In the genomic region with DNA sequence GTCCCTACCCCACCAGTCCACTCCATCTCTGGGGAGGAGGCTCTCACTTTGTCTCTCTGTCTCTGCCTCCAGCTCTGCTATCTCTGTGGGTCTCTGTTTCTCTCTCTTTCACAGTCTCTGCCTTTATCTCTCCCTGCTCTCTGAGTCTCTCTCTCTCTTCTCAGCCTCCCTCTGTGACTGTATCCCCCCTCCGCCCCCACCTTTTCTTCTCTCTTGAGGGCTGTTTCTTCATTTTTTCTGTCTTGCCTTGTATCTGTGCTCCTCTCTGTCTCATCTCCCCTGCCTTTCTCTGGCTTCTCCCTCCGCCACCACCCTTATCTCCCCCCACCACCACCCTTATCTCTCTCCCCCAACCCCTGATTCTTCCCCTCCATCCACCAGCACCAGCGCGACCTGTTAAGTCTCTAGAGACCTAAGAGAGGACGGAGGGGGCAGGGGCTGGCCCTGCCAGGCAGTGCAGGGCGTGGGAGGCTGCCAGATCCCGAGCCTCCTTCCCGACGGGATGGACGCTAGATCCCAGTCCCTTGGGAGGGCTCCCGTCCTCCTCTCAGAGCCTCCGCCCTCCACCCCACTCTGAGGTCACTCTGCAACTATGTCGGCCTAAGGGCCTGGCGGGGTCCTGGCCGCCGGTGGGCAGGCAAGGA, we compare ENCODE assay signal across 10 cellular contexts. TPM values are rescaled to one million over a fixed set of nuclear protein-coding genes. Genes with fewer than 3 reads are reported as not detected.
DNase-seq lines count a peak whose midpoint lies in the region; TF ChIP-seq lines count a peak whose summit lies in the region.
"Had no signal": no experiment of that assay in that cellular context is flagged by ENCODE, and none has a peak within 500 bp of the region (broad histone marks: within the 10 kb centered on the region; RNA-seq: fewer than 3 reads in every experiment).

No MANE protein-coding gene starts in this region.

- DNase-seq in ACHN (peak; percentile 57), OCI-M2 (lab: John Stamatoyannopoulos, UW; ENCODE audit: unreplicated experiment) (peak; percentile 81), epithelial cell of proximal tubule (ENCODE audit: low read depth) (no peak), NCI-H2171 (lab: John Stamatoyannopoulos, UW) (no peak), DMS 273 (lab: John Stamatoyannopoulos, UW; ENCODE audit: unreplicated experiment) (no peak), NCI-H1694 treated with DMSO at 0.1 percent for 48 hours (lab: John Stamatoyannopoulos, UW) (no peak), foreskin melanocyte (no peak)
- DNase-seq: DND-41 had no signal

- no peak for TF ChIP-seq CTCF in epithelial cell of proximal tubule (conservative IDR thresholded peaks at IDR 0.05; ENCODE audit: low read depth, low read length)

- H3K9me3 ChIP-seq in muscle layer of colon (ENCODE audit: low read length), result no peaks in the 10 kb centered on the region

- in situ Hi-C loops in ACHN (cut with HindIII; ENCODE audit: low pct_ligation_motif_present, low pct_unique_long_range_greater_than_20kb, low sequenced_read_pairs), result no loop called here

- peak overlapping the region; percentile 96 for H3K9ac ChIP-seq in muscle layer of colon (ENCODE audit: low read length)

- H3K36me3 ChIP-seq in muscle layer of colon (ENCODE audit: insufficient read depth, low read length), result peaks cover 14% of the 10 kb centered on the region

- H3K4me3 ChIP-seq in epithelial cell of proximal tubule (ENCODE audit: low read depth, low read length) (peak overlapping the region; percentile 85), muscle layer of colon (ENCODE audit: low read depth in 1 of 2, low read length in 2 of 2) (peak overlapping the region; percentile 68 to 80)

- no peaks in the 10 kb centered on the region for H3K27me3 ChIP-seq in muscle layer of colon (ENCODE audit: control insufficient read depth in 1 of 2, insufficient read depth in 2 of 2, low read length in 2 of 2)

- H3K27ac ChIP-seq in muscle layer of colon (ENCODE audit: low read depth, low read length), result peak overlapping the region; percentile 94

- H3K4me1 ChIP-seq in muscle layer of colon (ENCODE audit: insufficient read depth, low read length), result peaks cover 43% of the 10 kb centered on the region

RNA-seq across cellular contexts. Expression of a gene that starts 1.0 kb away (rescaled TPM):
- 206 and 343 TPM in 2 replicates for total RNA-seq in epithelial cell of proximal tubule

RNA-seq across cellular contexts. Expression of a gene that starts 27.0 kb away (rescaled TPM):
- total RNA-seq in epithelial cell of proximal tubule, result 4.9 and 24.7 TPM in 2 replicates
- total RNA-seq: activated CD8-positive, alpha-beta memory T cell treated with anti-CD3 and anti-CD28 coated beads for 36 hours had no signal

RNA-seq across cellular contexts. Expression of a gene that starts 44.1 kb away (rescaled TPM):
- total RNA-seq in epithelial cell of proximal tubule, result 154 and 177 TPM in 2 replicates

Comparison
In these comparisons a context has a peak if more than half of its experiments do, and no peak if none do; other contexts are left out.
1. DNase-seq: peak in ACHN (single experiment) and OCI-M2 (single experiment); none in epithelial cell of proximal tubule (single experiment), NCI-H2171 (single experiment), DMS 273 (single experiment), NCI-H1694 treated with DMSO at 0.1 percent for 48 hours (single experiment) and foreskin melanocyte (single experiment).